ENCODE assay signal across 8 cellular contexts in the genomic region with DNA sequence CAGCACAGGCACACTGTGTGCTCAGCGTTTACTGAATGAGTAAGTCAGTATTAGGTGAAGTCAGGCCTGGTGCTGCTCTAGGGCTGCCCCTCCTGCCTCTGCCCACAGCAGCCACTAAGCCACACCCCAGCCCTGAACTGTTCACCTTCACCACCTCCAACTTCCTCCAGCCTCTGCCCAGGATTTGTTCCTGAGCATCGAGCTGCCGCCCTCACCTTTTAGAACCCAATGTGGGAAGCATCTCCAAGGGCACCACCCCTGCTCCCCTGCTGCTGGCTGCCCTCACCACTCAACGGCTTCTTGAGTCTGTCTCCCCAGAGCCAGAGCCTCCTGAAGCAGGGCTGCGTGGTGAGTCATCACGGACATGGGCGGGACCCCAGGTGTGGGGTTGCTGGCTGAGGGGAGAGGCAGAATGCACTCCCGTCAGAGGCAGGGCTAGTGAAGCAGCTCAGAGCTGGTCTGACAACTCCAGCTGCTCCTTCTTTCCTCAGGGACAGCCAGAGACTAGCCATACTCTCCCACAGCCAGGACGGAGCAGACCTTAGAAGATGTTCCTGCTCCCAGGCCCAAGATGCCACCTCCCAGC. TPM values are rescaled to one million over a fixed set of nuclear protein-coding genes. Genes with fewer than 3 reads are reported as not detected.
DNase-seq lines count a peak whose midpoint lies in the region; ATAC-seq and TF ChIP-seq lines count a peak whose summit lies in the region.

No MANE protein-coding gene starts in this region.

- H3K36me3 ChIP-seq in Caco-2 (ENCODE audit: control insufficient read depth, insufficient read depth, low read length) (peaks cover 4% of the 10 kb centered on the region), Peyer's patch (peaks cover 0 to 11% (median 0%) of the 10 kb centered on the region in 3 donors), mucosa of rectum (ENCODE audit: control insufficient read depth in 2 of 2, insufficient read depth in 2 of 2, low read length in 2 of 2) (peaks cover 2 to 8% of the 10 kb centered on the region in 2 donors)

- ATAC-seq in activated naive CD8-positive, alpha-beta T cell treated with anti-CD3 and anti-CD28 coated beads, Interleukin-2, amount 50 U/mL, for 24 hours, result peak; percentile 47
- ATAC-seq in HG02678 (IDR thresholded peaks at IDR 0.05; ENCODE audit: unreplicated experiment) (no peak), GM21423 (IDR thresholded peaks at IDR 0.05; ENCODE audit: unreplicated experiment) (no peak)

- intact Hi-C loops in Caco-2 (cut with micrococcal nuclease; ENCODE audit: unreplicated experiment), result no loop called here

- peak; percentile 52 to 66 for TF ChIP-seq POLR2A in Peyer's patch (IDR thresholded peaks at IDR 0.05)

- peak overlapping the region; percentile 71 to 82 for H3K9ac ChIP-seq in mucosa of rectum (ENCODE audit: low read depth in 1 of 2, low read length in 2 of 2)

- peaks cover 17% of the 10 kb centered on the region for H3K4me1 Mint-ChIP-seq in Caco-2 (ENCODE audit: low read depth, unreplicated experiment)
- H3K4me1 Mint-ChIP-seq in activated naive CD8-positive, alpha-beta T cell treated with anti-CD3 and anti-CD28 coated beads, Interleukin-2, amount 50 U/mL, for 24 hours, result peaks cover 34% of the 10 kb centered on the region

- POLR2A ChIA-PET in Caco-2 (lab: Charles Lee), result interaction anchor here (1.0 kb wide), 1 partner anchor 21 kb away, joined by 4 read pairs; no protein-coding TSS in a partner anchor

- no peaks in the 10 kb centered on the region for H3K27me3 Mint-ChIP-seq in Caco-2 (ENCODE audit: insufficient read depth, unreplicated experiment)
- H3K27me3 Mint-ChIP-seq in activated naive CD8-positive, alpha-beta T cell treated with anti-CD3 and anti-CD28 coated beads, Interleukin-2, amount 50 U/mL, for 24 hours, result no peaks in the 10 kb centered on the region

- H3K27me3 ChIP-seq in Caco-2 (replicated peaks; ENCODE audit: control insufficient read depth, insufficient read depth, low read length), result no peaks in the 10 kb centered on the region
- H3K27me3 ChIP-seq in Peyer's patch, result no peaks in the 10 kb centered on the region
- H3K27me3 ChIP-seq in mucosa of rectum (ENCODE audit: control insufficient read depth in 2 of 2, insufficient read depth in 2 of 2, low read length in 2 of 2), result no peaks in the 10 kb centered on the region

- H3K27ac Mint-ChIP-seq in Caco-2 (ENCODE audit: unreplicated experiment), result peak overlapping the region; percentile 82
- H3K27ac Mint-ChIP-seq in activated naive CD8-positive, alpha-beta T cell treated with anti-CD3 and anti-CD28 coated beads, Interleukin-2, amount 50 U/mL, for 24 hours, result peak overlapping the region; percentile 47

- H3K4me1 ChIP-seq in Caco-2 (peaks cover 17% of the 10 kb centered on the region), Peyer's patch (peaks cover 3 to 50% (median 17%) of the 10 kb centered on the region in 4 donors), mucosa of rectum (ENCODE audit: control insufficient read depth in 2 of 2, insufficient read depth in 2 of 2, low read length in 2 of 2) (peaks cover 47 to 49% of the 10 kb centered on the region in 2 donors)

- H3K36me3 Mint-ChIP-seq in Caco-2 (ENCODE audit: insufficient read depth, unreplicated experiment), result peaks cover 47% of the 10 kb centered on the region
- peaks cover 5% of the 10 kb centered on the region for H3K36me3 Mint-ChIP-seq in activated naive CD8-positive, alpha-beta T cell treated with anti-CD3 and anti-CD28 coated beads, Interleukin-2, amount 50 U/mL, for 24 hours (ENCODE audit: low read depth)

- BruUV-seq in Caco-2 (replicated peaks; lab: Mats Ljungman, UMichigan), result no TSS peak

- H3K4me3 Mint-ChIP-seq in Caco-2 (ENCODE audit: unreplicated experiment), result peak overlapping the region; percentile 48
- H3K4me3 Mint-ChIP-seq in activated naive CD8-positive, alpha-beta T cell treated with anti-CD3 and anti-CD28 coated beads, Interleukin-2, amount 50 U/mL, for 24 hours, result no peak overlapping the region

- H3K9me3 ChIP-seq in Caco-2, result no peaks in the 10 kb centered on the region
- H3K9me3 ChIP-seq in Peyer's patch, result no peaks in the 10 kb centered on the region
- no peaks in the 10 kb centered on the region for H3K9me3 ChIP-seq in mucosa of rectum (ENCODE audit: control insufficient read depth in 2 of 2, low read length in 2 of 2)

- DNase-seq in Caco-2 (peak; percentile 66 to 80), Peyer's patch (peak in 2 of 3 donors; percentile 90 to 92), GOT3 (lab: John Stamatoyannopoulos, UW) (no peak), middle frontal gyrus (ENCODE audit: extremely low spot score, low spot score) (no peak)
- DNase-seq in activated naive CD8-positive, alpha-beta T cell treated with anti-CD3 and anti-CD28 coated beads, Interleukin-2, amount 50 U/mL, for 24 hours, result peak; percentile 52

- no peaks in the 10 kb centered on the region for H3K9me3 Mint-ChIP-seq in Caco-2 (ENCODE audit: unreplicated experiment)
- H3K9me3 Mint-ChIP-seq in activated naive CD8-positive, alpha-beta T cell treated with anti-CD3 and anti-CD28 coated beads, Interleukin-2, amount 50 U/mL, for 24 hours, result no peaks in the 10 kb centered on the region

- H3K4me3 ChIP-seq in Caco-2 (ENCODE audit: low read depth, low read length) (no peak overlapping the region), Peyer's patch (peak overlapping the region in 1 of 4 donors; percentile 14), mucosa of rectum (ENCODE audit: low read length in 2 of 2) (peak overlapping the region; percentile 23 to 34)

- CTCF ChIA-PET in Caco-2 (lab: Charles Lee), result no interaction called here

- H3K27ac ChIP-seq in Peyer's patch (peak overlapping the region; percentile 52 to 93 (median 74)), mucosa of rectum (ENCODE audit: low read depth in 2 of 2, low read length in 2 of 2) (peak overlapping the region; percentile 97 to 98)

- no peak for TF ChIP-seq CTCF in Caco-2 (IDR thresholded peaks at IDR 0.05; ENCODE audit: insufficient read depth in 1 of 2, low read depth in 1 of 2, low read length in 1 of 2, severe bottlenecking in 1 of 2, unreplicated experiment in 1 of 2)
- TF ChIP-seq CTCF in Peyer's patch (IDR thresholded peaks at IDR 0.05), result no peak

RNA-seq across cellular contexts. Expression of a gene that starts 5.8 kb away (rescaled TPM):
- total RNA-seq in Caco-2 (2022), result 30.1 and 31.6 TPM in 2 replicates
- total RNA-seq in Peyer's patch, result 10 to 100 TPM; 18.2 to 63.1 (median 39.9) TPM

RNA-seq across cellular contexts. Expression of a gene that starts 11.3 kb away (rescaled TPM):
- total RNA-seq in Caco-2 (2022) (34.9 and 38.3 TPM in 2 replicates), Peyer's patch (10 to 100 TPM in 3 of 4 donors, 1 to 10 TPM in 1; 5.8 to 19.8 (median 17.5) TPM)

RNA-seq across cellular contexts. Expression of a gene that starts 13.4 kb away (rescaled TPM):
- total RNA-seq in Caco-2 (2022) (2.3 and 2.6 TPM in 2 replicates), Peyer's patch (1 to 10 TPM; 1.2 to 5.1 (median 4.6) TPM)

RNA-seq across cellular contexts. Expression of a gene that starts 17.5 kb away (rescaled TPM):
- total RNA-seq in Caco-2 (2022), result 5.2 and 6.8 TPM in 2 replicates
- 1 to 10 TPM; 3.0 to 6.6 (median 4.2) TPM for total RNA-seq in Peyer's patch

RNA-seq across cellular contexts. Expression of a gene that starts 17.5 kb away (rescaled TPM):
- total RNA-seq in Caco-2 (2022), result 6.7 and 8.2 TPM in 2 replicates
- 10 to 100 TPM in 3 of 4 donors, 1 to 10 TPM in 1; 3.2 to 14.0 (median 12.4) TPM for total RNA-seq in Peyer's patch

Comparison
In these comparisons a context has a peak if more than half of its experiments do, and no peak if none do; other contexts are left out.
1. DNase-seq: peak in Caco-2 (2 of 2), Peyer's patch (2 of 3) and activated naive CD8-positive, alpha-beta T cell treated with anti-CD3 and anti-CD28 coated beads, Interleukin-2, amount 50 U/mL, for 24 hours (single experiment); none in GOT3 (single experiment) and middle frontal gyrus (single experiment).